Comparison of ENCODE assay signal across 20 cellular contexts in the genomic region with DNA sequence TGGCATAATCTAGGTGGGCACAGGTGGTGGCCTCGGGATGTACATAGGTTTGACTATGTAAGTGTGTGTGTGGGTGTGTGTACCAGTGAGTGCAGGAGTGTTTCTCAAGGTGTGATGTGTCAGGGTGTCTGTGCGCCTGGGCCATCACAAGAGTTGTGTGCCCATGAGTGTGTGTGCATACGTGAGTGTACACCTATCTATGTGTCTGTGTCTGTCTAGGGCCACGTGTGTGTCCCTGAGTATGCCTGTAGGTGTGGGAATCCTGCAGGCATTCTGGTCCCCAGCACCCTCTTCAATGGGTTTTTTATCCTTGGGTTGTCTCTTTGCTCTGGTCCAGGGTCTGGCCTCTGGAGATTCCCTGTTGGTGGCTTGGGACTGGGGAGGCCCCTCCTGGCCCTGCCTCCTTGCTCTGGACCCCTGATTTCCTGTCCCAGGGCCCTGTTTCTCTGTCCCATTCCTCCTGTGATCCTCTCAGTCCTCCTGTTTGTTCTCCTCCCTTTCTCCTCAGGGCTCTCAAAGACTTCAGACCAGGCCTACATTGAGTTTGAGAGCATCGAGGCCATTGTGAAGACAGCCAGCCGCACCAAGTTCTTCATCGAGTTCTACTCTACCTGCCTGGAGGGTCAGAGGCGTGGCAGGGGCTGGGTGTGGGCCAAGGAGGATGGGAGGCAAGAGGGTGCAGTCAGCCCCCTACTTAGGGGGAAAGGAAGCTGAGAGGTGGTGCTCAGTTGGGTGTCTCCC. TPM values are rescaled to one million over a fixed set of nuclear protein-coding genes. Genes with fewer than 3 reads are reported as not detected.
DNase-seq lines count a peak whose midpoint lies in the region; ATAC-seq and TF ChIP-seq lines count a peak whose summit lies in the region.
"Had no signal": no experiment of that assay in that cellular context is flagged by ENCODE, and none has a peak within 500 bp of the region (broad histone marks: within the 10 kb centered on the region; RNA-seq: fewer than 3 reads in every experiment).

No MANE protein-coding gene starts in this region.

- 85% methylated on average over 7 of the region's 8 CpGs for WGBS in esophagus muscularis mucosa

- H3K4me3 ChIP-seq in esophagus muscularis mucosa (no peak overlapping the region), stomach smooth muscle (ENCODE audit: low read length in 2 of 2) (no peak overlapping the region)
- H3K4me3 ChIP-seq: A549, esophagus squamous epithelium, MG63, psoas muscle had no signal

- H3K27ac ChIP-seq in esophagus muscularis mucosa (replicated peaks in 1 of 4) (peak overlapping the region in 3 of 4 donors; percentile 18 to 34 (median 21)), stomach smooth muscle (ENCODE audit: low read length) (peak overlapping the region; percentile 24)
- H3K27ac ChIP-seq: A549, esophagus squamous epithelium, psoas muscle had no signal

- H3K9ac ChIP-seq in stomach smooth muscle (ENCODE audit: low read length in 2 of 2) = peak overlapping the region in 1 of 2 donors; percentile 13

- H3K4me1 ChIP-seq in esophagus muscularis mucosa (peaks cover 29 to 72% (median 45%) of the 10 kb centered on the region in 4 donors), stomach smooth muscle (ENCODE audit: control insufficient read depth, insufficient read depth, low read length) (peaks cover 44% of the 10 kb centered on the region)

- POLR2A ChIA-PET in activated CD8-positive, alpha-beta T cell treated with anti-CD3 and anti-CD28 coated beads for 36 hours (lab: Charles Lee) = interaction anchor here (0.9 kb wide), 1 partner anchor 9 kb away, joined by 3 read pairs; a partner anchor contains a TSS

- TF ChIP-seq EP300 in esophagus muscularis mucosa (IDR thresholded peaks at IDR 0.05) = no peak

- peaks cover 58 to 95% (median 92%) of the 10 kb centered on the region in 4 donors for H3K36me3 ChIP-seq in esophagus muscularis mucosa
- peaks cover 65 to 77% of the 10 kb centered on the region in 2 donors for H3K36me3 ChIP-seq in stomach smooth muscle (ENCODE audit: control insufficient read depth in 2 of 2, insufficient read depth in 2 of 2, low read length in 2 of 2)

- H3K27me3 ChIP-seq in esophagus muscularis mucosa (no peaks in the 10 kb centered on the region), stomach smooth muscle (ENCODE audit: control insufficient read depth in 1 of 2, insufficient read depth in 2 of 2, low read length in 2 of 2) (no peaks in the 10 kb centered on the region)
- H3K27me3 ChIP-seq: esophagus squamous epithelium, MG63 had no signal

- CTCF ChIA-PET in activated CD8-positive, alpha-beta T cell treated with anti-CD3 and anti-CD28 coated beads for 36 hours (lab: Charles Lee) = no interaction called here

- no peak overlapping the region for H3K4me3 Mint-ChIP-seq in IgD-negative memory B cell
- H3K4me3 Mint-ChIP-seq in activated CD8-positive, alpha-beta T cell treated with anti-CD3 and anti-CD28 coated beads for 36 hours = no peak overlapping the region
- H3K4me3 Mint-ChIP-seq: T-helper 1 cell treated with Interleukin-12 subunit alpha and Interleukin-12 subunit beta and Interleukin-4 antibody, amounts not matched to agents 30 μg/mL and 1 μg/mL, for 36 hours had no signal

- ATAC-seq in activated CD8-positive, alpha-beta T cell treated with anti-CD3 and anti-CD28 coated beads for 36 hours = no peak
- ATAC-seq: A549, psoas muscle had no signal

- TF ChIP-seq POLR2A in esophagus muscularis mucosa (IDR thresholded peaks at IDR 0.05; ENCODE audit: low read depth) = no peak

- no peak for TF ChIP-seq CTCF in esophagus muscularis mucosa (IDR thresholded peaks at IDR 0.05)
- TF ChIP-seq CTCF in activated CD8-positive, alpha-beta T cell treated with anti-CD3 and anti-CD28 coated beads for 36 hours (IDR thresholded peaks at IDR 0.05) = no peak

- DNase-seq in activated CD8-positive, alpha-beta memory T cell treated with anti-CD3 and anti-CD28 coated beads, Interleukin-2, amount 50 U/mL, for 48 hours = peak; percentile 10
- DNase-seq in activated CD8-positive, alpha-beta memory T cell treated with anti-CD3 and anti-CD28 coated beads, Interleukin-2, amount 50 U/mL, for 4 hours = no peak
- DNase-seq in esophagus muscularis mucosa (ENCODE audit: extremely low spot score) (no peak), NCI-H774 (lab: John Stamatoyannopoulos, UW) (no peak), NCI-H526 treated with DMSO at 0.1 percent for 48 hours (lab: John Stamatoyannopoulos, UW) (no peak)
- DNase-seq in activated CD8-positive, alpha-beta T cell treated with anti-CD3 and anti-CD28 coated beads for 36 hours = no peak
- DNase-seq: activated naive CD4-positive, alpha-beta T cell; esophagus squamous epithelium; MG63; NCI-H1694 treated with DMSO at 0.1 percent for 48 hours; NCI-H345; psoas muscle; trophoblast cell had no signal

- no peaks in the 10 kb centered on the region for H3K9me3 Mint-ChIP-seq in IgD-negative memory B cell
- H3K9me3 Mint-ChIP-seq in activated CD8-positive, alpha-beta T cell treated with anti-CD3 and anti-CD28 coated beads for 36 hours = no peaks in the 10 kb centered on the region
- H3K9me3 Mint-ChIP-seq: T-helper 1 cell treated with Interleukin-12 subunit alpha and Interleukin-12 subunit beta and Interleukin-4 antibody, amounts not matched to agents 30 μg/mL and 1 μg/mL, for 36 hours had no signal

- H3K27me3 Mint-ChIP-seq in IgD-negative memory B cell = peaks cover 2% of the 10 kb centered on the region
- H3K27me3 Mint-ChIP-seq in activated CD8-positive, alpha-beta T cell treated with anti-CD3 and anti-CD28 coated beads for 36 hours = peaks cover 2% of the 10 kb centered on the region

- H3K9me3 ChIP-seq in esophagus muscularis mucosa (no peaks in the 10 kb centered on the region), stomach smooth muscle (ENCODE audit: control insufficient read depth in 2 of 2, low read length in 2 of 2) (no peaks in the 10 kb centered on the region)
- H3K9me3 ChIP-seq: A549, esophagus squamous epithelium, MG63, psoas muscle had no signal

- intact Hi-C loops in esophagus muscularis mucosa (cut with DNase I) = no loop called here
- intact Hi-C loops in activated CD8-positive, alpha-beta T cell treated with anti-CD3 and anti-CD28 coated beads for 36 hours (cut with micrococcal nuclease) = no loop called here

- H3K4me1 Mint-ChIP-seq in IgD-negative memory B cell = peaks cover 2 to 4% (median 3%) of the 10 kb centered on the region in 3 donors
- peaks cover 4% of the 10 kb centered on the region for H3K4me1 Mint-ChIP-seq in activated CD8-positive, alpha-beta T cell treated with anti-CD3 and anti-CD28 coated beads for 36 hours (ENCODE audit: low read depth)

- peaks cover 2% of the 10 kb centered on the region for H3K36me3 Mint-ChIP-seq in IgD-negative memory B cell
- H3K36me3 Mint-ChIP-seq in activated CD8-positive, alpha-beta T cell treated with anti-CD3 and anti-CD28 coated beads for 36 hours (ENCODE audit: low read depth) = peaks cover 14% of the 10 kb centered on the region

- H3K27ac Mint-ChIP-seq in IgD-negative memory B cell = peak overlapping the region in 2 of 3 donors; percentile 74 to 85
- H3K27ac Mint-ChIP-seq in activated CD8-positive, alpha-beta T cell treated with anti-CD3 and anti-CD28 coated beads for 36 hours = no peak overlapping the region
- H3K27ac Mint-ChIP-seq: T-helper 1 cell treated with Interleukin-12 subunit alpha and Interleukin-12 subunit beta and Interleukin-4 antibody, amounts not matched to agents 30 μg/mL and 1 μg/mL, for 36 hours had no signal

RNA-seq across cellular contexts. Expression of a gene that starts 9.4 kb away (rescaled TPM):
- 11.7 TPM for polyA plus RNA-seq in IgD-negative memory B cell
- total RNA-seq in esophagus muscularis mucosa = 100 to 1,000 TPM in 2 of 4 donors, 10 to 100 TPM in 2; 61.6 to 158 (median 100) TPM
- 10 to 100 TPM; 75.9 to 78.4 TPM for total RNA-seq in activated CD8-positive, alpha-beta T cell treated with anti-CD3 and anti-CD28 coated beads for 36 hours

RNA-seq across cellular contexts. Expression of a gene that starts 10.0 kb away (rescaled TPM):
- polyA plus RNA-seq in IgD-negative memory B cell = not detected
- total RNA-seq in esophagus muscularis mucosa = 1 to 10 TPM; 1.2 to 1.3 (median 1.3) TPM
- total RNA-seq in activated CD8-positive, alpha-beta T cell treated with anti-CD3 and anti-CD28 coated beads for 36 hours = not detected
- total RNA-seq: Daoy, esophagus squamous epithelium, lower leg skin, myocyte, psoas muscle had no signal
- polyA plus RNA-seq: A549 had no signal

RNA-seq across cellular contexts. Expression of a gene that starts 17.3 kb away (rescaled TPM):
- polyA plus RNA-seq in IgD-negative memory B cell = 16.1 TPM
- 10 to 100 TPM; 26.6 to 78.7 (median 33.1) TPM for total RNA-seq in esophagus muscularis mucosa
- total RNA-seq in activated CD8-positive, alpha-beta T cell treated with anti-CD3 and anti-CD28 coated beads for 36 hours = not detected
- total RNA-seq: Daoy, myocyte had no signal
- polyA plus RNA-seq: A549 had no signal

RNA-seq across cellular contexts. Expression of a gene that starts 42.0 kb away (rescaled TPM):
- polyA plus RNA-seq in IgD-negative memory B cell = not detected
- total RNA-seq in esophagus muscularis mucosa = 1 to 10 TPM in 1 of 4 donors, under 1 TPM in 1, not detected in 2; 0.40 to 1.0 TPM
- total RNA-seq in activated CD8-positive, alpha-beta T cell treated with anti-CD3 and anti-CD28 coated beads for 36 hours = not detected
- total RNA-seq: Daoy had no signal
- polyA plus RNA-seq: psoas muscle had no signal

Comparison
In these comparisons a context has a peak if more than half of its experiments do, and no peak if none do; other contexts are left out.
1. RNA of a gene that starts 17.3 kb away (total RNA-seq): 26.6 to 78.7 TPM in esophagus muscularis mucosa; not detected in activated CD8-positive, alpha-beta T cell treated with anti-CD3 and anti-CD28 coated beads for 36 hours; every median in the first group is over 10 times any median in the second.